ENCODE assay signal across 16 cellular contexts in genomic region chr4:183960912-183961569, GRCh38. TPM values are rescaled to one million over a fixed set of nuclear protein-coding genes. Genes with fewer than 3 reads are reported as not detected.
A peak's percentile ranks its signal among the peaks of the same experiment; 100 is the strongest.
DNase-seq lines count a peak whose midpoint lies in the region; ATAC-seq lines count a peak whose summit lies in the region.
"Had no signal": no experiment of that assay in that cellular context is flagged by ENCODE, and none has a peak within 500 bp of the region (broad histone marks: within the 10 kb centered on the region; RNA-seq: fewer than 3 reads in every experiment).

No MANE protein-coding gene starts in this region.

- ATAC-seq in HG03439 (IDR thresholded peaks at IDR 0.05; ENCODE audit: unreplicated experiment): no peak

- no peaks in the 10 kb centered on the region for H3K4me1 Mint-ChIP-seq in activated naive CD4-positive, alpha-beta T cell treated with anti-CD3 and anti-CD28 coated beads, Interleukin-2, amount 10 ng/mL, durations not matched to agents 7 days and 5 days
- H3K4me1 Mint-ChIP-seq: naive B cell had no signal

- no peak overlapping the region for H3K27ac Mint-ChIP-seq in activated naive CD4-positive, alpha-beta T cell treated with anti-CD3 and anti-CD28 coated beads, Interleukin-2, amount 10 ng/mL, durations not matched to agents 7 days and 5 days
- H3K27ac Mint-ChIP-seq: naive B cell had no signal

- H3K27me3 Mint-ChIP-seq in activated naive CD4-positive, alpha-beta T cell treated with anti-CD3 and anti-CD28 coated beads, Interleukin-2, amount 10 ng/mL, durations not matched to agents 7 days and 5 days: no peaks in the 10 kb centered on the region

- DNase-seq in NCI-H2227 (lab: John Stamatoyannopoulos, UW; ENCODE audit: unreplicated experiment) (peak; percentile 6), NCI-H2227 treated with DMSO at 0.1 percent for 48 hours (lab: John Stamatoyannopoulos, UW) (no peak), astrocyte of the hippocampus (ENCODE audit: low read depth, low spot score) (peak; percentile 64), medulla oblongata (ENCODE audit: extremely low spot score) (peak; percentile 63), GM03348 (ENCODE audit: low spot score) (no peak)
- DNase-seq in activated naive CD4-positive, alpha-beta T cell treated with anti-CD3 and anti-CD28 coated beads, Interleukin-2, amount 10 ng/mL, durations not matched to agents 7 days and 5 days: no peak
- DNase-seq: activated CD4-positive, alpha-beta T cell treated with anti-CD3 and anti-CD28 coated beads, Interleukin-2, amount 50 U/mL, for 4 hours; activated effector memory CD4-positive, alpha-beta T cell treated with Interleukin-2 at 50 U/mL for 16 hours; DND-41; naive B cell; NCI-H1436 treated with DMSO at 0.1 percent for 48 hours; PC-9 had no signal

- H3K27ac ChIP-seq in temporal lobe (ENCODE audit: low read depth, low read length): peak overlapping the region; percentile 95
- H3K27ac ChIP-seq: PC-9 had no signal

- no peaks in the 10 kb centered on the region for H3K9me3 Mint-ChIP-seq in activated naive CD4-positive, alpha-beta T cell treated with anti-CD3 and anti-CD28 coated beads, Interleukin-2, amount 10 ng/mL, durations not matched to agents 7 days and 5 days

- H3K4me3 Mint-ChIP-seq in activated naive CD4-positive, alpha-beta T cell treated with anti-CD3 and anti-CD28 coated beads, Interleukin-2, amount 10 ng/mL, durations not matched to agents 7 days and 5 days: no peak overlapping the region
- H3K4me3 Mint-ChIP-seq: naive B cell had no signal

- H3K36me3 Mint-ChIP-seq in activated naive CD4-positive, alpha-beta T cell treated with anti-CD3 and anti-CD28 coated beads, Interleukin-2, amount 10 ng/mL, durations not matched to agents 7 days and 5 days: no peaks in the 10 kb centered on the region
- H3K36me3 Mint-ChIP-seq: naive B cell had no signal

- CTCF ChIA-PET in activated naive CD4-positive, alpha-beta T cell treated with anti-CD3 and anti-CD28 coated beads, Interleukin-2, amount 10 ng/mL, durations not matched to agents 7 days and 5 days (lab: Charles Lee): no interaction called here

RNA-seq across cellular contexts. Expression of gene STOX2, which starts 55.9 kb away (rescaled TPM):
- 34.7 TPM for total RNA-seq in temporal lobe
- total RNA-seq: HT1080; T-helper 2 cell treated with Interferon-gamma antibody and Interleukin-4, amounts not matched to agents 100 ng/mL and 5 ng/mL, for 36 hours had no signal

Comparison
In these comparisons a context has a peak if more than half of its experiments do, and no peak if none do; other contexts are left out.
1. DNase-seq: peak in NCI-H2227 (single experiment), astrocyte of the hippocampus (single experiment) and medulla oblongata (single experiment); none in NCI-H2227 treated with DMSO at 0.1 percent for 48 hours (single experiment), GM03348 (single experiment) and activated naive CD4-positive, alpha-beta T cell treated with anti-CD3 and anti-CD28 coated beads, Interleukin-2, amount 10 ng/mL, durations not matched to agents 7 days and 5 days (single experiment).